In genomic region chr7:8283968-8284367, GRCh38 we compare ENCODE assay signal across 15 cellular contexts. TPM values are rescaled to one million over a fixed set of nuclear protein-coding genes. Genes with fewer than 3 reads are reported as not detected.
DNase-seq lines count a peak whose midpoint lies in the region; ATAC-seq and TF ChIP-seq lines count a peak whose summit lies in the region.
"Had no signal": no experiment of that assay in that cellular context is flagged by ENCODE, and none has a peak within 500 bp of the region (broad histone marks: within the 10 kb centered on the region; RNA-seq: fewer than 3 reads in every experiment).

No MANE protein-coding gene starts in this region.

- 43% methylated on average over 2 of the region's 2 CpGs for WGBS in heart right ventricle, 2 donors
- 67 to 75% (median 68%) methylated on average over 2 of the region's 2 CpGs for WGBS in ovary, 3 donors

- intact Hi-C loops in Right ventricle myocardium superior (cut with DNase I) = no loop called here
- intact Hi-C loops in heart right ventricle (cut with DNase I) = loop anchor here in 4 of 10 donors (2.0 to 10.0 kb wide), 4 partner anchors 47 to 689 kb away; no protein-coding TSS in a partner anchor
- intact Hi-C loops in ovary (cut with DNase I) = no loop called here

- H3K4me3 ChIP-seq in heart right ventricle (no peak overlapping the region), right atrium auricular region (no peak overlapping the region), ovary (no peak overlapping the region)
- H3K4me3 ChIP-seq: GM23248 had no signal

- H3K27me3 ChIP-seq in heart right ventricle = no peaks in the 10 kb centered on the region
- H3K27me3 ChIP-seq in right atrium auricular region = no peaks in the 10 kb centered on the region
- no peaks in the 10 kb centered on the region for H3K27me3 ChIP-seq in ovary
- H3K27me3 ChIP-seq: BE2C had no signal

- H3K36me3 Mint-ChIP-seq in activated T-cell treated with anti-CD3 and anti-CD28 coated beads, Interleukin-2, amount 50 U/mL, for 72 hours (ENCODE audit: insufficient read depth in 2 of 2) = no peaks in the 10 kb centered on the region
- H3K36me3 Mint-ChIP-seq in naive thymus-derived CD8-positive, alpha-beta T cell = peaks cover 0 to 1% (median 0%) of the 10 kb centered on the region in 3 donors
- H3K36me3 Mint-ChIP-seq: CD4-positive, CD25-positive, alpha-beta regulatory T cell; CD8-positive, alpha-beta memory T cell had no signal

- peak overlapping the region; percentile 44 to 90 (median 79) for H3K27ac ChIP-seq in heart right ventricle
- H3K27ac ChIP-seq in right atrium auricular region = peak overlapping the region; percentile 71 to 93
- H3K27ac ChIP-seq in ovary = no peak overlapping the region
- H3K27ac ChIP-seq: GM23248 had no signal

- no peak overlapping the region for H3K4me3 Mint-ChIP-seq in activated T-cell treated with anti-CD3 and anti-CD28 coated beads, Interleukin-2, amount 50 U/mL, for 72 hours
- H3K4me3 Mint-ChIP-seq in naive thymus-derived CD8-positive, alpha-beta T cell = no peak overlapping the region
- H3K4me3 Mint-ChIP-seq: CD4-positive, CD25-positive, alpha-beta regulatory T cell; CD8-positive, alpha-beta memory T cell had no signal

- H3K4me1 ChIP-seq in heart right ventricle (peaks cover 0 to 45% (median 6%) of the 10 kb centered on the region in 9 donors), right atrium auricular region (peaks cover 0 to 39% of the 10 kb centered on the region in 2 donors), ovary (ENCODE audit: insufficient read depth) (no peaks in the 10 kb centered on the region)

- peak; percentile 88 for ATAC-seq in Right ventricle myocardium superior (ENCODE audit: poor library complexity)
- peak; percentile 73 to 96 (median 90) for ATAC-seq in heart right ventricle
- no peak for ATAC-seq in HG03432 (IDR thresholded peaks at IDR 0.05; ENCODE audit: unreplicated experiment)
- ATAC-seq in activated T-cell treated with anti-CD3 and anti-CD28 coated beads, Interleukin-2, amount 50 U/mL, for 72 hours (replicated peaks in 1 of 2) = no peak
- no peak for ATAC-seq in naive thymus-derived CD8-positive, alpha-beta T cell

- peaks cover 0 to 3% of the 10 kb centered on the region in 2 donors for H3K9me3 Mint-ChIP-seq in activated T-cell treated with anti-CD3 and anti-CD28 coated beads, Interleukin-2, amount 50 U/mL, for 72 hours
- H3K9me3 Mint-ChIP-seq in naive thymus-derived CD8-positive, alpha-beta T cell = peaks cover 0 to 4% (median 0%) of the 10 kb centered on the region in 9 donors
- H3K9me3 Mint-ChIP-seq: CD4-positive, CD25-positive, alpha-beta regulatory T cell; CD8-positive, alpha-beta memory T cell had no signal

- DNase-seq in Right ventricle myocardium superior = peak; percentile 42
- peak in 1 of 2 donors; percentile 73 for DNase-seq in heart right ventricle
- DNase-seq in right atrium auricular region (ENCODE audit: low spot score) = no peak
- DNase-seq in ovary = no peak
- DNase-seq in activated T-cell treated with anti-CD3 and anti-CD28 coated beads, Interleukin-2, amount 50 U/mL, for 72 hours = no peak
- no peak for DNase-seq in naive thymus-derived CD8-positive, alpha-beta T cell
- DNase-seq: ACHN; C1 segment of cervical spinal cord; CD4-positive, CD25-positive, alpha-beta regulatory T cell; CD8-positive, alpha-beta memory T cell; DMS 273 treated with DMSO at 0.1 percent for 48 hours; GM23248; HCEC 1CT had no signal

- no peak for TF ChIP-seq CTCF in heart right ventricle (IDR thresholded peaks at IDR 0.05)
- TF ChIP-seq CTCF in right atrium auricular region (IDR thresholded peaks at IDR 0.05) = no peak
- TF ChIP-seq CTCF in ovary (IDR thresholded peaks at IDR 0.05) = no peak

- POLR2A ChIA-PET in naive thymus-derived CD8-positive, alpha-beta T cell (lab: Charles Lee) = no interaction called here

- no peaks in the 10 kb centered on the region for H3K27me3 Mint-ChIP-seq in activated T-cell treated with anti-CD3 and anti-CD28 coated beads, Interleukin-2, amount 50 U/mL, for 72 hours (ENCODE audit: low read depth)
- H3K27me3 Mint-ChIP-seq in naive thymus-derived CD8-positive, alpha-beta T cell = peaks cover 0 to 2% (median 0%) of the 10 kb centered on the region in 5 donors

- H3K4me1 Mint-ChIP-seq in activated T-cell treated with anti-CD3 and anti-CD28 coated beads, Interleukin-2, amount 50 U/mL, for 72 hours (ENCODE audit: low read depth) = no peaks in the 10 kb centered on the region
- H3K4me1 Mint-ChIP-seq in naive thymus-derived CD8-positive, alpha-beta T cell = no peaks in the 10 kb centered on the region
- H3K4me1 Mint-ChIP-seq: CD8-positive, alpha-beta memory T cell had no signal

- H3K9me3 ChIP-seq in heart right ventricle = no peaks in the 10 kb centered on the region
- H3K9me3 ChIP-seq in right atrium auricular region = no peaks in the 10 kb centered on the region
- H3K9me3 ChIP-seq in ovary = no peaks in the 10 kb centered on the region
- H3K9me3 ChIP-seq: BE2C had no signal

- no peak for TF ChIP-seq POLR2A in ovary (IDR thresholded peaks at IDR 0.05)

- H3K36me3 ChIP-seq in heart right ventricle (no peaks in the 10 kb centered on the region), right atrium auricular region (no peaks in the 10 kb centered on the region), ovary (no peaks in the 10 kb centered on the region)
- H3K36me3 ChIP-seq: BE2C had no signal

- TF ChIP-seq EP300 in ovary (IDR thresholded peaks at IDR 0.05) = no peak

- no peak overlapping the region for H3K27ac Mint-ChIP-seq in activated T-cell treated with anti-CD3 and anti-CD28 coated beads, Interleukin-2, amount 50 U/mL, for 72 hours
- no peak overlapping the region for H3K27ac Mint-ChIP-seq in naive thymus-derived CD8-positive, alpha-beta T cell
- H3K27ac Mint-ChIP-seq: CD4-positive, CD25-positive, alpha-beta regulatory T cell; CD8-positive, alpha-beta memory T cell had no signal

RNA-seq across cellular contexts. Expression of gene ICA1, which starts 22.0 kb away (rescaled TPM):
- total RNA-seq in Right ventricle myocardium superior (37.1 TPM), heart right ventricle (10 to 100 TPM; 41.3 to 92.1 (median 62.3) TPM), right atrium auricular region (10 to 100 TPM; 39.4 to 51.8 TPM), ovary (10 to 100 TPM in 1 of 7 donors, 1 to 10 TPM in 6; 2.1 to 19.4 (median 4.7) TPM)
- polyA plus RNA-seq in heart right ventricle (10 to 100 TPM; 29.5 to 33.4 TPM), ovary (10 to 100 TPM in 1 of 2 donors, 1 to 10 TPM in 1; 4.0 to 12.9 TPM)
- total RNA-seq in activated T-cell treated with anti-CD3 and anti-CD28 coated beads, Interleukin-2, amount 50 U/mL, for 72 hours = 1 to 10 TPM; 2.7 to 4.6 TPM
- total RNA-seq in naive thymus-derived CD8-positive, alpha-beta T cell = under 1 TPM in 1 of 2 experiments, not detected in 1; 0.96 TPM
- polyA plus RNA-seq in naive thymus-derived CD8-positive, alpha-beta T cell = 1 to 10 TPM in 2 of 3 donors, under 1 TPM in 1; 0.71 to 1.3 (median 1.3) TPM
- total RNA-seq: GM23248 had no signal
- polyA plus RNA-seq: GM23248 had no signal

Comparison
In these comparisons a context has a peak if more than half of its experiments do, and no peak if none do; other contexts are left out.
1. ATAC-seq: peak in Right ventricle myocardium superior (single experiment) and heart right ventricle (8 of 8); none in HG03432 (single experiment), activated T-cell treated with anti-CD3 and anti-CD28 coated beads, Interleukin-2, amount 50 U/mL, for 72 hours (0 of 2) and naive thymus-derived CD8-positive, alpha-beta T cell (0 of 2).
2. H3K27ac ChIP-seq: peak in heart right ventricle (10 of 10) and right atrium auricular region (2 of 2); none in ovary (0 of 2).